In the genomic region with DNA sequence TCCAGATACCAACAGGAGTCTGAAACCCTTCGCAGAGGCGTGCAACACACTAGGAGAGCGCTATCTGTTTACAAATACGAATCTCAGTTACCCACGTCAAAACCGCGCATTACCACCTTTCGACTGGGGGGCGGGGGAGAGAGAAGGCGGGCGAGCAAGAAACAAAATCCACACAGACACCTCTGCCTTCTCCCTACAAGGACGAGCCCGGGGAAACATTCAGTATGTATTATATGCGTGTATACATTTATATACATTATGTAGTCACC, we compare ENCODE assay signal across 8 cellular contexts. TPM values are rescaled to one million over a fixed set of nuclear protein-coding genes. Genes with fewer than 3 reads are reported as not detected.
DNase-seq lines count a peak whose midpoint lies in the region; ATAC-seq, FAIRE-seq and TF ChIP-seq lines count a peak whose summit lies in the region.

No MANE protein-coding gene starts in this region.

- TF ChIP-seq CTCF in retinal pigment epithelial cell (conservative IDR thresholded peaks at IDR 0.05; ENCODE audit: low read depth, low read length), result no peak

- DNase-seq in A172 (ENCODE audit: low spot score) (peak; percentile 6), GM18507 (ENCODE audit: extremely low spot score, insufficient read length, low read depth) (no peak), SJCRH30 (peak; percentile 42 to 64), left cardiac atrium (peak; percentile 39), retinal pigment epithelial cell (ENCODE audit: low read depth) (peak; percentile 18), occipital lobe (lab: John Stamatoyannopoulos, UW) (no peak)
- DNase-seq in activated naive CD4-positive, alpha-beta T cell treated with Interleukin-2 at 50 U/mL for 16 hours, result peak; percentile 81

- H3K27ac ChIP-seq in HUES6 (ENCODE audit: low read depth, low read length) (peak overlapping the region; percentile 64; the same call in 1 of the 2 replicates), SJCRH30 (peak overlapping the region; percentile 80)

- intact Hi-C loops in left cardiac atrium (cut with DNase I), result loop anchor here in 1 of 2 donors (5.0 kb wide), 1 partner anchor 50 kb away; a partner anchor contains a TSS

- H3K27me3 ChIP-seq in HUES6 (ENCODE audit: control insufficient read depth, insufficient read depth, low read length) (no peaks in the 10 kb centered on the region), SJCRH30 (no peaks in the 10 kb centered on the region)

- peaks cover 27% of the 10 kb centered on the region for H3K4me1 ChIP-seq in HUES6 (ENCODE audit: control insufficient read depth, insufficient read depth, low read length)
- H3K4me1 ChIP-seq in SJCRH30, result peaks cover 6% of the 10 kb centered on the region; the same call in 1 of the 2 replicates

- peak; percentile 24 to 60 for ATAC-seq in left cardiac atrium

- H3K36me3 ChIP-seq in HUES6 (ENCODE audit: control insufficient read depth, insufficient read depth, low read length) (no peaks in the 10 kb centered on the region), SJCRH30 (no peaks in the 10 kb centered on the region)

- H3K9me3 ChIP-seq in HUES6 (ENCODE audit: control insufficient read depth, insufficient read depth, low read depth, low read length) (no peaks in the 10 kb centered on the region; the same call in 1 of the 2 replicates), SJCRH30 (replicated peaks) (no peaks in the 10 kb centered on the region)

- FAIRE-seq in GM18507 (lab: Jason Lieb, UNC), result peak; percentile 78

- H3K4me3 ChIP-seq in HUES6 (ENCODE audit: low read depth, low read length) (peak overlapping the region; percentile 84), SJCRH30 (peak overlapping the region; percentile 98), retinal pigment epithelial cell (ENCODE audit: low read length) (peak overlapping the region; percentile 74)

- H3K9ac ChIP-seq in HUES6 (ENCODE audit: low read length), result peak overlapping the region; percentile 86

RNA-seq across cellular contexts. Expression of a gene that starts 0.7 kb away (rescaled TPM):
- 24.6 and 36.6 TPM in 2 replicates for total RNA-seq in A172 (2014; rRNA removed; shearing (Covaris generic))
- 64.9 and 67.8 TPM in 2 replicates for total RNA-seq in SJCRH30 (2014; rRNA removed; shearing (Covaris generic))
- 10 to 100 TPM; 30.1 to 32.7 TPM for total RNA-seq in left cardiac atrium
- 159 TPM for total RNA-seq in occipital lobe

RNA-seq across cellular contexts. Expression of a gene that starts 50.0 kb away (rescaled TPM):
- total RNA-seq in A172 (2014; rRNA removed; shearing (Covaris generic)), result not detected in 2 replicates
- total RNA-seq in SJCRH30 (2014; rRNA removed; shearing (Covaris generic)), result 10.6 and 13.4 TPM in 2 replicates
- 10 to 100 TPM in 1 of 2 donors, 1 to 10 TPM in 1; 7.6 to 12.4 TPM for total RNA-seq in left cardiac atrium
- total RNA-seq in occipital lobe, result 20.9 TPM

Comparison
In these comparisons a context has a peak if more than half of its experiments do, and no peak if none do; other contexts are left out.
1. DNase-seq: peak in A172 (single experiment), SJCRH30 (2 of 2), activated naive CD4-positive, alpha-beta T cell treated with Interleukin-2 at 50 U/mL for 16 hours (single experiment), left cardiac atrium (single experiment) and retinal pigment epithelial cell (single experiment); none in GM18507 (single experiment) and occipital lobe (single experiment).
2. Peak in every context shown above with its lines, with median percentiles within 50 percentile points of each other: H3K4me3 ChIP-seq.